16 cellular contexts compared by ENCODE assay signal in genomic region chr15:101560722-101561583, GRCh38.
DNase-seq lines count a peak whose midpoint lies in the region; TF ChIP-seq lines count a peak whose summit lies in the region.
"Had no signal": no experiment of that assay in that cellular context is flagged by ENCODE, and none has a peak within 500 bp of the region (broad histone marks: within the 10 kb centered on the region; RNA-seq: fewer than 3 reads in every experiment).

No MANE protein-coding gene starts in this region.

- H3K27ac ChIP-seq in endodermal cell (ENCODE audit: low read depth, low read length), result no peak overlapping the region
- H3K27ac ChIP-seq: SK-N-MC had no signal

- H3K4me1 ChIP-seq in endodermal cell (ENCODE audit: control insufficient read depth, insufficient read depth, low read length), result no peaks in the 10 kb centered on the region

- H3K27ac Mint-ChIP-seq in endodermal cell (no peak overlapping the region), type B pancreatic cell (no peak overlapping the region)
- H3K27ac Mint-ChIP-seq: CD8-positive, alpha-beta memory T cell; GM23338 had no signal

- 85 to 93% methylated on average over 9 to 11 of the region's 11 CpGs for WGBS in endodermal cell (ENCODE audit: insufficient coverage in 1 of 2, insufficient read length in 1 of 2), 2 experiments

- H3K9me3 Mint-ChIP-seq in endodermal cell, result no peaks in the 10 kb centered on the region
- H3K9me3 Mint-ChIP-seq in type B pancreatic cell, result no peaks in the 10 kb centered on the region
- H3K9me3 Mint-ChIP-seq: CD8-positive, alpha-beta memory T cell had no signal

- H3K36me3 ChIP-seq in endodermal cell (ENCODE audit: control insufficient read depth, insufficient read depth, low read length), result no peaks in the 10 kb centered on the region

- no peak overlapping the region for H3K9ac ChIP-seq in endodermal cell (ENCODE audit: extremely low read depth, low read length, poor library complexity, severe bottlenecking)

- H3K4me3 Mint-ChIP-seq in endodermal cell (no peak overlapping the region), type B pancreatic cell (no peak overlapping the region)
- H3K4me3 Mint-ChIP-seq: CD8-positive, alpha-beta memory T cell; GM23338 had no signal

- H3K9me3 ChIP-seq in endodermal cell (ENCODE audit: control insufficient read depth, low read length), result no peaks in the 10 kb centered on the region

- no peak overlapping the region for H3K4me3 ChIP-seq in endodermal cell (ENCODE audit: low read length)
- H3K4me3 ChIP-seq: GM23338 had no signal

- DNase-seq in SKM-1 treated with dmso at 0.1 percent for 144 hours (lab: John Stamatoyannopoulos, UW; ENCODE audit: unreplicated experiment), result peak; percentile 38
- no peak for DNase-seq in SKM-1 (lab: John Stamatoyannopoulos, UW; ENCODE audit: unreplicated experiment)
- DNase-seq in NOMO-1 treated with DMSO at 0.1 percent for 48 hours (lab: John Stamatoyannopoulos, UW; ENCODE audit: unreplicated experiment), result peak; percentile 9
- DNase-seq in endodermal cell, result peak; percentile 26
- peak; percentile 60 for DNase-seq in type B pancreatic cell (ENCODE audit: extremely low spot score, unreplicated experiment)
- DNase-seq in AML-193 (lab: John Stamatoyannopoulos, UW), result no peak
- DNase-seq in activated T-cell treated with anti-CD3 and anti-CD28 coated beads, Interleukin-2, amount 50 U/mL, for 1 hour, result no peak
- DNase-seq in DMS153 treated with DMSO at 0.1 percent for 48 hours (lab: John Stamatoyannopoulos, UW; ENCODE audit: unreplicated experiment), result no peak
- DNase-seq: 8988T; CD8-positive, alpha-beta memory T cell; NCI-H1092 treated with DMSO at 0.1 percent for 48 hours; NCI-H1694 treated with DMSO at 0.1 percent for 48 hours; NCI-H526 treated with DMSO at 0.1 percent for 48 hours; NK-92 treated with Interleukin-12 subunit alpha and Interleukin-12 subunit beta, amount 100 ng/mL, for 24 hours had no signal

- H3K36me3 Mint-ChIP-seq in endodermal cell (ENCODE audit: low read depth) (no peaks in the 10 kb centered on the region), type B pancreatic cell (no peaks in the 10 kb centered on the region)
- H3K36me3 Mint-ChIP-seq: CD8-positive, alpha-beta memory T cell had no signal

- no peaks in the 10 kb centered on the region for H3K27me3 ChIP-seq in endodermal cell (ENCODE audit: control insufficient read depth, insufficient read depth, low read length, poor library complexity, severe bottlenecking)

- H3K4me1 Mint-ChIP-seq in endodermal cell, result no peaks in the 10 kb centered on the region
- no peaks in the 10 kb centered on the region for H3K4me1 Mint-ChIP-seq in type B pancreatic cell (ENCODE audit: unreplicated experiment)
- H3K4me1 Mint-ChIP-seq: CD8-positive, alpha-beta memory T cell had no signal

- TF ChIP-seq CTCF in endodermal cell (conservative IDR thresholded peaks at IDR 0.05) (no peak), type B pancreatic cell (conservative IDR thresholded peaks at IDR 0.05) (no peak)

- H3K27me3 Mint-ChIP-seq in endodermal cell (ENCODE audit: insufficient read depth), result peaks cover 9% of the 10 kb centered on the region
- H3K27me3 Mint-ChIP-seq in type B pancreatic cell, result peaks cover 20% of the 10 kb centered on the region

Comparison
In these comparisons a context has a peak if more than half of its experiments do, and no peak if none do; other contexts are left out.
1. DNase-seq: peak in SKM-1 treated with dmso at 0.1 percent for 144 hours (single experiment), NOMO-1 treated with DMSO at 0.1 percent for 48 hours (single experiment), endodermal cell (single experiment) and type B pancreatic cell (single experiment); none in SKM-1 (single experiment), AML-193 (0 of 2), activated T-cell treated with anti-CD3 and anti-CD28 coated beads, Interleukin-2, amount 50 U/mL, for 1 hour (single experiment) and DMS153 treated with DMSO at 0.1 percent for 48 hours (single experiment).